In genomic region chr18:4270988-4271387, GRCh38 we compare ENCODE assay signal across 1 cellular context.
A peak's percentile ranks its signal among the peaks of the same experiment; 100 is the strongest.
TF ChIP-seq lines count a peak whose summit lies in the region.

No MANE protein-coding gene starts in this region.

TF ChIP-seq in GM12878, 131 proteins besides CTCF, POLR2A, EP300 and RAD21 (continues in another document):
- TF ChIP-seq BHLHE40 (IDR thresholded peaks at IDR 0.05; ENCODE audit: borderline replicate concordance in 1 of 2, low read depth in 2 of 2, low read length in 1 of 2) (0 out of 4 replicates have a peak, but pooled peaks of 1 of the 2 experiments have one; percentile 5), BMI1 (IDR thresholded peaks at IDR 0.05; ENCODE audit: borderline replicate concordance) (peak; percentile 47; the same call in 1 of the 2 replicates), SREBF2 (IDR thresholded peaks at IDR 0.05; ENCODE audit: low read length) (no peak), MEF2A (IDR thresholded peaks at IDR 0.05; ENCODE audit: insufficient read depth, low read depth, low read length) (no peak), HSF1 (IDR thresholded peaks at IDR 0.05; ENCODE audit: low read depth, low read length) (no peak), IKZF1 (conservative IDR thresholded peaks at IDR 0.05) (peak; percentile 92), BCL11A (IDR thresholded peaks at IDR 0.05; ENCODE audit: low read depth, low read length) (peak; percentile 24; the same call in 1 of the 2 replicates), NR2C1 (IDR thresholded peaks at IDR 0.05) (no peak), ATF2 (IDR thresholded peaks at IDR 0.05; ENCODE audit: low read length) (no peak), POLR2AphosphoS5 (IDR thresholded peaks at IDR 0.05; ENCODE audit: low read length) (no peak), ZBTB40 (IDR thresholded peaks at IDR 0.05; ENCODE audit: borderline replicate concordance) (no peak), CUX1 (IDR thresholded peaks at IDR 0.05; ENCODE audit: insufficient replicate concordance, low read depth, low read length) (peak; percentile 53), IKZF2 (IDR thresholded peaks at IDR 0.05) (peak; percentile 90 to 93), PAX5 (IDR thresholded peaks at IDR 0.05; ENCODE audit: borderline replicate concordance, low read depth, low read length) (no peak), NBN (IDR thresholded peaks at IDR 0.05) (0 out of 2 replicates have a peak, but pooled peaks have one; percentile 37), DPF2 (IDR thresholded peaks at IDR 0.05) (peak; percentile 44; the same call in 1 of the 2 replicates), HDAC6 (IDR thresholded peaks at IDR 0.05; ENCODE audit: unreplicated experiment) (no peak), ZSCAN29 (IDR thresholded peaks at IDR 0.05) (no peak), TCF7 (IDR thresholded peaks at IDR 0.05; ENCODE audit: borderline replicate concordance) (no peak), MYB (IDR thresholded peaks at IDR 0.05; ENCODE audit: borderline replicate concordance, low read depth, low read length) (no peak), CREB1 (IDR thresholded peaks at IDR 0.05; ENCODE audit: low read depth) (no peak), MTA2 (IDR thresholded peaks at IDR 0.05; ENCODE audit: low read depth) (peak; percentile 89), IRF5 (IDR thresholded peaks at IDR 0.05; ENCODE audit: borderline replicate concordance) (no peak), NR2F1 (conservative IDR thresholded peaks at IDR 0.05) (peak; percentile 59), KLF5 (IDR thresholded peaks at IDR 0.05; ENCODE audit: partially characterized antibody) (no peak), STAT1 (conservative IDR thresholded peaks at IDR 0.05) (no peak), E2F4 (IDR thresholded peaks at IDR 0.05; ENCODE audit: low read depth, low read length) (no peak), HDGF (IDR thresholded peaks at IDR 0.05) (no peak), ZNF217 (IDR thresholded peaks at IDR 0.05) (peak; percentile 48; the same call in 1 of the 2 replicates), EED (IDR thresholded peaks at IDR 0.05; ENCODE audit: low read depth) (no peak), ZBTB4 (CRISPR knock-in tag; IDR thresholded peaks at IDR 0.05) (no peak), MEF2B (IDR thresholded peaks at IDR 0.05; ENCODE audit: partially characterized antibody, poor library complexity, severe bottlenecking) (no peak), NFYA (IDR thresholded peaks at IDR 0.05; ENCODE audit: borderline replicate concordance, low read depth, low read length) (no peak), ATF7 (IDR thresholded peaks at IDR 0.05; ENCODE audit: low read depth) (peak; percentile 33; the same call in 1 of the 2 replicates), ZNF274 (IDR thresholded peaks at IDR 0.05; ENCODE audit: insufficient read depth, insufficient read length) (no peak), SP1 (IDR thresholded peaks at IDR 0.05; ENCODE audit: low read depth, low read length) (no peak), ZNF207 (IDR thresholded peaks at IDR 0.05; ENCODE audit: borderline replicate concordance) (peak; percentile 49; the same call in 1 of the 2 replicates), RELB (IDR thresholded peaks at IDR 0.05; ENCODE audit: low read depth) (peak; percentile 76), PML (IDR thresholded peaks at IDR 0.05; ENCODE audit: low read length) (no peak), ATF3 (IDR thresholded peaks at IDR 0.05; ENCODE audit: borderline replicate concordance, extremely low read depth, low read depth, low read length) (no peak), CHD4 (IDR thresholded peaks at IDR 0.05) (no peak), FOS (IDR thresholded peaks at IDR 0.05; ENCODE audit: borderline replicate concordance, extremely low read depth, insufficient read length) (no peak), ZNF622 (IDR thresholded peaks at IDR 0.05) (no peak)
